Comparison of ENCODE assay signal across 9 cellular contexts in genomic region chr15:73923488-73924164, GRCh38. TPM values are rescaled to one million over a fixed set of nuclear protein-coding genes. Genes with fewer than 3 reads are reported as not detected.
DNase-seq lines count a peak whose midpoint lies in the region; ATAC-seq and TF ChIP-seq lines count a peak whose summit lies in the region.
"Had no signal": no experiment of that assay in that cellular context is flagged by ENCODE, and none has a peak within 500 bp of the region (broad histone marks: within the 10 kb centered on the region; RNA-seq: fewer than 3 reads in every experiment).

No MANE protein-coding gene starts in this region.

- in situ Hi-C loops in astrocyte of the cerebellum (cut with HindIII; ENCODE audit: low sequenced_read_pairs), result loop anchor here (5.0 kb wide), 1 partner anchor 76 kb away; no protein-coding TSS in a partner anchor

- no peak for DNase-seq in activated T-cell treated with anti-CD3 and anti-CD28 coated beads, Interleukin-2, amount 50 U/mL, for 72 hours
- no peak for DNase-seq in activated T-cell treated with anti-CD3 and anti-CD28 coated beads, Interleukin-2, amount 50 U/mL, for 1 hour
- no peak for DNase-seq in astrocyte of the cerebellum (ENCODE audit: low read depth)
- DNase-seq in type B pancreatic cell (ENCODE audit: extremely low spot score, unreplicated experiment), result no peak

- H3K27me3 Mint-ChIP-seq in activated T-cell treated with anti-CD3 and anti-CD28 coated beads, Interleukin-2, amount 50 U/mL, for 72 hours (ENCODE audit: low read depth), result peaks cover 5% of the 10 kb centered on the region
- peaks cover 9% of the 10 kb centered on the region for H3K27me3 Mint-ChIP-seq in type B pancreatic cell

- H3K27ac Mint-ChIP-seq in activated T-cell treated with anti-CD3 and anti-CD28 coated beads, Interleukin-2, amount 50 U/mL, for 72 hours, result peak overlapping the region; percentile 83
- peak overlapping the region; percentile 25 for H3K27ac Mint-ChIP-seq in type B pancreatic cell

- peak overlapping the region; percentile 52 to 67 for H3K4me3 Mint-ChIP-seq in activated T-cell treated with anti-CD3 and anti-CD28 coated beads, Interleukin-2, amount 50 U/mL, for 72 hours
- peak overlapping the region; percentile 41 for H3K4me3 Mint-ChIP-seq in type B pancreatic cell

- peaks cover 24 to 28% of the 10 kb centered on the region in 2 donors for H3K4me1 ChIP-seq in mucosa of rectum (ENCODE audit: control insufficient read depth in 2 of 2, insufficient read depth in 2 of 2, low read length in 2 of 2)

- no peak for ATAC-seq in activated T-cell treated with anti-CD3 and anti-CD28 coated beads, Interleukin-2, amount 50 U/mL, for 72 hours (replicated peaks in 1 of 2)
- ATAC-seq in HG02642 (IDR thresholded peaks at IDR 0.05; ENCODE audit: poor library complexity, unreplicated experiment), result no peak
- no peak for ATAC-seq in GM19328 (IDR thresholded peaks at IDR 0.05; ENCODE audit: unreplicated experiment)
- no peak for ATAC-seq in HG03039 (IDR thresholded peaks at IDR 0.05; ENCODE audit: unreplicated experiment)

- H3K4me3 ChIP-seq in astrocyte of the cerebellum (ENCODE audit: low read depth, low read length) (peak overlapping the region; percentile 3), mucosa of rectum (ENCODE audit: low read length in 2 of 2) (no peak overlapping the region)

- no peaks in the 10 kb centered on the region for H3K27me3 ChIP-seq in mucosa of rectum (ENCODE audit: control insufficient read depth in 2 of 2, insufficient read depth in 2 of 2, low read length in 2 of 2)

- H3K27ac ChIP-seq in mucosa of rectum (ENCODE audit: low read depth in 2 of 2, low read length in 2 of 2), result peak overlapping the region; percentile 54 to 72

- peaks cover 1 to 4% of the 10 kb centered on the region in 2 donors for H3K36me3 Mint-ChIP-seq in activated T-cell treated with anti-CD3 and anti-CD28 coated beads, Interleukin-2, amount 50 U/mL, for 72 hours (ENCODE audit: insufficient read depth in 2 of 2)
- peaks cover 3% of the 10 kb centered on the region for H3K36me3 Mint-ChIP-seq in type B pancreatic cell

- no peaks in the 10 kb centered on the region for H3K9me3 Mint-ChIP-seq in activated T-cell treated with anti-CD3 and anti-CD28 coated beads, Interleukin-2, amount 50 U/mL, for 72 hours
- H3K9me3 Mint-ChIP-seq in type B pancreatic cell, result peaks cover 3% of the 10 kb centered on the region

- peaks cover 52% of the 10 kb centered on the region for H3K4me1 Mint-ChIP-seq in activated T-cell treated with anti-CD3 and anti-CD28 coated beads, Interleukin-2, amount 50 U/mL, for 72 hours (ENCODE audit: low read depth)
- H3K4me1 Mint-ChIP-seq in type B pancreatic cell (ENCODE audit: unreplicated experiment), result peaks cover 46% of the 10 kb centered on the region

- no peak overlapping the region for H3K9ac ChIP-seq in mucosa of rectum (ENCODE audit: low read depth in 1 of 2, low read length in 2 of 2)

- no peaks in the 10 kb centered on the region for H3K9me3 ChIP-seq in mucosa of rectum (ENCODE audit: control insufficient read depth in 2 of 2, low read length in 2 of 2)

- no peak for TF ChIP-seq CTCF in astrocyte of the cerebellum (IDR thresholded peaks at IDR 0.05; ENCODE audit: low read depth, low read length, missing control alignments)
- no peak for TF ChIP-seq CTCF in type B pancreatic cell (conservative IDR thresholded peaks at IDR 0.05)

- H3K36me3 ChIP-seq in mucosa of rectum (ENCODE audit: control insufficient read depth in 2 of 2, insufficient read depth in 2 of 2, low read length in 2 of 2), result no peaks in the 10 kb centered on the region

RNA-seq across cellular contexts. Expression of gene LOXL1, which starts 2.6 kb away (rescaled TPM):
- 1 to 10 TPM; 1.9 to 2.5 TPM for total RNA-seq in activated T-cell treated with anti-CD3 and anti-CD28 coated beads, Interleukin-2, amount 50 U/mL, for 72 hours
- 10.3 and 25.1 TPM in 2 replicates for total RNA-seq in type B pancreatic cell (ENCODE audit: low replicate concordance)

RNA-seq across cellular contexts. Expression of gene TBC1D21, which starts 50.3 kb away (rescaled TPM):
- total RNA-seq in activated T-cell treated with anti-CD3 and anti-CD28 coated beads, Interleukin-2, amount 50 U/mL, for 72 hours, result not detected
- not detected in 2 replicates for total RNA-seq in type B pancreatic cell (ENCODE audit: low replicate concordance)
- total RNA-seq: M059J had no signal
